8 cellular contexts compared by ENCODE assay signal in the genomic region with DNA sequence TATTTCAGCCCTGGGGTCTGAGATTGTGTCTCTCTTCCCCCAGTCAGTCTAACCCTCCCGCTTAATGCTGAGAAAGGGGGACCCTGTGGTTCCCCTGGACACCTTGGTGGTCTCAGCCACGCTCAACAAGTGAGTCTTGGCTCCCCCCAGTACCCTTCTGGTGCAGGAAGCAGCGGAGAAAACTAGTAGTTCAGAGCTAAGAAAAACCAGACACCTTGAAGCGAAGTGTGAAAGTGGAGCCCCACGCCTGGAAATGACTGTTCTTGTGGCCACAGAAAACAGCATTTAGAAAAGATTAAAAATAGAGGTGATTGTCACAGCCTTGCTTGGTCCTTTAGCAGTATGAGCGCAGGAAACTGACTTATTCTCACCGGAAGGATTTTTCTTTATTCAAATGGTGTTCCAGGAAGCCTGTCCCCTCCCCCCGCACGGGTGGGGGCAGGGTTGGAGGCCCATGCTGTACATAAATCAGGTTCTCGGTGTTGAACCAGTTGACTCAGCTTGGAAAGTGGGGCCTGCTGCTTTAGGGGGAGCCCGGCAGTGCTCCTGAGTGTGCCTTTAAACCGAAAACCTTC. TPM values are rescaled to one million over a fixed set of nuclear protein-coding genes. Genes with fewer than 3 reads are reported as not detected.
A peak's percentile ranks its signal among the peaks of the same experiment; 100 is the strongest.
DNase-seq lines count a peak whose midpoint lies in the region; ATAC-seq and TF ChIP-seq lines count a peak whose summit lies in the region.

No MANE protein-coding gene starts in this region.

- peaks cover 33% of the 10 kb centered on the region for H3K4me1 Mint-ChIP-seq in memory B cell

- H3K4me3 Mint-ChIP-seq in memory B cell = peak overlapping the region; percentile 97

- H3K4me3 ChIP-seq in BE2C (ENCODE audit: low read depth, low read length) = peak overlapping the region; percentile 95
- peak overlapping the region; percentile 94 for H3K4me3 ChIP-seq in WI38 (ENCODE audit: low read depth, low read length)
- peak overlapping the region; percentile 75 to 99 for H3K4me3 ChIP-seq in cardiac fibroblast (replicated peaks in 1 of 2; ENCODE audit: low read depth in 2 of 2, low read length in 2 of 2)

- TF ChIP-seq CTCF in BE2C (IDR thresholded peaks at IDR 0.05; ENCODE audit: low read depth, low read length) (no peak), WI38 (IDR thresholded peaks at IDR 0.05; ENCODE audit: low read depth, low read length) (no peak), cardiac fibroblast (IDR thresholded peaks at IDR 0.05; ENCODE audit: low read depth, low read length) (no peak)

- peak overlapping the region; percentile 93 for H3K27ac Mint-ChIP-seq in memory B cell

- no peaks in the 10 kb centered on the region for H3K9me3 ChIP-seq in BE2C

- H3K36me3 ChIP-seq in BE2C = peaks cover 30% of the 10 kb centered on the region

- no peaks in the 10 kb centered on the region for H3K9me3 Mint-ChIP-seq in memory B cell

- no peaks in the 10 kb centered on the region for H3K27me3 ChIP-seq in BE2C

- H3K36me3 Mint-ChIP-seq in memory B cell = peaks cover 9% of the 10 kb centered on the region

- H3K4me1 ChIP-seq in BE2C = peaks cover 5% of the 10 kb centered on the region; the same call in 1 of the 2 replicates

- DNase-seq in BE2C (no peak), GM19240 (ENCODE audit: insufficient read length, low spot score) (peak; percentile 53), HK-2 (ENCODE audit: unreplicated experiment) (peak; percentile 40), cardiac fibroblast (ENCODE audit: low read depth in 2 of 2) (peak; percentile 52 to 60), memory B cell (ENCODE audit: low spot score in 2 of 2) (peak in 1 of 2 donors; percentile 48), NCI-H1092 treated with DMSO at 0.1 percent for 48 hours (lab: John Stamatoyannopoulos, UW) (no peak)
- DNase-seq in stimulated activated CD8-positive, alpha-beta memory T cell treated with anti-CD3 and anti-CD28 coated beads, Interleukin-4, amount 100 ng/mL, for 1 hour (ENCODE audit: low read depth in 2 of 2, low spot score in 1 of 2) = peak; percentile 53 to 66

- H3K27me3 Mint-ChIP-seq in memory B cell = no peaks in the 10 kb centered on the region

- ATAC-seq in memory B cell (ENCODE audit: low read depth) = peak; percentile 26

RNA-seq across cellular contexts. Expression of a gene that starts 8.1 kb away (rescaled TPM):
- polyA plus RNA-seq in BE2C (2012; ENCODE audit: insufficient read depth, insufficient read length, low read depth) = 121 TPM

RNA-seq across cellular contexts. Expression of a gene that starts 8.3 kb away (rescaled TPM):
- polyA plus RNA-seq in BE2C (2012; ENCODE audit: insufficient read depth, insufficient read length, low read depth) = 2,605 TPM

RNA-seq across cellular contexts. Expression of a gene that starts 16.8 kb away (rescaled TPM):
- not detected for polyA plus RNA-seq in BE2C (2012; ENCODE audit: insufficient read depth, insufficient read length, low read depth)

Comparison
In these comparisons a context has a peak if more than half of its experiments do, and no peak if none do; other contexts are left out.
1. DNase-seq: peak in GM19240 (single experiment), HK-2 (single experiment), cardiac fibroblast (2 of 2) and stimulated activated CD8-positive, alpha-beta memory T cell treated with anti-CD3 and anti-CD28 coated beads, Interleukin-4, amount 100 ng/mL, for 1 hour (2 of 2); none in BE2C (single experiment) and NCI-H1092 treated with DMSO at 0.1 percent for 48 hours (single experiment).
2. Peak in every context shown above with its lines, with median percentiles within 50 percentile points of each other: H3K4me3 ChIP-seq.